Comparison of ENCODE assay signal across 8 cellular contexts in the genomic region with DNA sequence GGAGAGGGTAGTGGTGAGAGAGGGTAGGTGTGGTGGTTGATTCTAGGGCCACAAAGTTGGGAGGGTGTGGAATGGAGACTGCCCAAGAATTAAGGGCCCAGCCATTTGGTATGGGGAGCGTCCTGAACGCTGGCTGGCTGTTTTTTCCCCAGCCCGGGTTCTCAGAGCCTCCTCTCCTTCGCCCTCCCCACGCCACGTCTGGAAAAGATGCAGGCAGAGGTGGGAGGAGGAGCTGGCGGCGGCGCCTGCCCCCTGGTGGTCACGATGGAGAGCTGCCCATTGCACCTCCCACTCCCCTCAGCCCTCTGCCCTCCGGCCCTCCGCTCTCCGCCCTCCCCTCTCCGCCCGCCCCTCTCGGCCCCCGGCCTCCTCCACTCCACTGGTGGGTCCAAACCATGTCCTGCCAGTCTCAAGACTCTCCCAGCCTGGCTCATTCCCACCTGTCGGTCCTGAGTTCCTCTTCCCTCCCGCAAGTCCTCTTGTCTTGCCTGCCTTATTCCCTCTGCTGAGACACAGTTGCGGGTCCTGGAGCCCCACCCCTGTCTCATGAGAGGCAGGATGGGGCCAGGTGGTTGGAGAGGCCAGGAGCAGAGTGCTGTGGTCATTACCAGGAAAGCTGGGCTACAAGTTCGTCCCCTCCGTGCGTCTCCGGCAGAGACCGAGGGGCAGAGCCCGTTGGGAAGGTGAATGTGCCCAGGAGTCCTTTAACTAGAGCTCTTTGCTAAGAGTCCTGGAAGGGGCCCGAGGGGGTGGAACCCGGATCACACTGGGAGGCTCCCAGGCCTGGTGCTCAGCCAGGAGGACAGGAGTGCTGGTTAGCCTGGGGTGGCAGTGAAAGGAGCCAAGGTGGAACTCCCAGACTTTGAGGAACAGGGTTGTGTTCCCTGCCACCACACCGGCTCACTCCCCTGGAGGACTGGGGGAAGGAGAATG. TPM values are rescaled to one million over a fixed set of nuclear protein-coding genes. Genes with fewer than 3 reads are reported as not detected.
DNase-seq lines count a peak whose midpoint lies in the region; ATAC-seq and TF ChIP-seq lines count a peak whose summit lies in the region.

No MANE protein-coding gene starts in this region.

- peaks cover 7% of the 10 kb centered on the region for H3K4me1 Mint-ChIP-seq in activated naive CD4-positive, alpha-beta T cell treated with anti-CD3 and anti-CD28 coated beads for 36 hours (ENCODE audit: low read depth)

- H3K27me3 ChIP-seq in GM06990 (replicated peaks; ENCODE audit: control insufficient read depth, insufficient read depth, low read length) (no peaks in the 10 kb centered on the region), Loucy (ENCODE audit: insufficient read depth, low read length, poor library complexity, severe bottlenecking) (no peaks in the 10 kb centered on the region), SJCRH30 (no peaks in the 10 kb centered on the region), testis (no peaks in the 10 kb centered on the region)

- intact Hi-C loops in activated naive CD4-positive, alpha-beta T cell treated with anti-CD3 and anti-CD28 coated beads for 36 hours (cut with micrococcal nuclease) = loop anchor here (1.0 to 10.0 kb wide), 4 partner anchors 84 to 624 kb away; a partner anchor contains a TSS
- intact Hi-C loops in testis (cut with DNase I; ENCODE audit: low total_unique reads) = loop anchor here (5.0 to 10.0 kb wide), 2 partner anchors 54 to 257 kb away; a partner anchor contains a TSS

- no peaks in the 10 kb centered on the region for H4K20me1 ChIP-seq in Loucy (ENCODE audit: insufficient read depth, low read length, poor library complexity, severe bottlenecking)

- H2AFZ ChIP-seq in Loucy (ENCODE audit: low read length) = peak overlapping the region; percentile 91

- CTCF ChIA-PET in activated naive CD4-positive, alpha-beta T cell treated with anti-CD3 and anti-CD28 coated beads for 36 hours (lab: Charles Lee) = interaction anchor here (0.6 to 4.2 kb wide), 32 partner anchors 9 to 700 kb away, joined by 3 to 41 read pairs (median 4); no protein-coding TSS in a partner anchor

- peak overlapping the region; percentile 64 for H3K4me2 ChIP-seq in Loucy (ENCODE audit: low read depth, low read length, poor library complexity, severe bottlenecking)

- TF ChIP-seq POLR2A in testis (IDR thresholded peaks at IDR 0.05) = no peak

- H3F3A ChIP-seq in Loucy (ENCODE audit: low read depth) = no peaks in the 10 kb centered on the region

- no peak overlapping the region for H3K4me3 Mint-ChIP-seq in activated naive CD4-positive, alpha-beta T cell treated with anti-CD3 and anti-CD28 coated beads for 36 hours

- ATAC-seq in omental fat pad (ENCODE audit: low FRiP score) (peak; percentile 69), HG03280 (IDR thresholded peaks at IDR 0.05; ENCODE audit: unreplicated experiment) (no peak)

- peak overlapping the region; percentile 30 for H3K9ac ChIP-seq in Loucy (ENCODE audit: low read depth, low read length, poor library complexity, severe bottlenecking)

- 2 to 4% methylated on average over 19 to 28 of the region's 29 CpGs for WGBS in testis, 2 donors

- H3K9me3 ChIP-seq in Loucy (ENCODE audit: insufficient read depth, low read depth, low read length) = no peaks in the 10 kb centered on the region
- no peaks in the 10 kb centered on the region for H3K9me3 ChIP-seq in SJCRH30 (replicated peaks)
- H3K9me3 ChIP-seq in testis = no peaks in the 10 kb centered on the region

- H3K4me3 ChIP-seq in GM06990 (replicated peaks; ENCODE audit: low read depth, low read length) (no peak overlapping the region), Loucy (ENCODE audit: low read length, poor library complexity, severe bottlenecking) (peak overlapping the region; percentile 43), SJCRH30 (no peak overlapping the region), testis (peak overlapping the region in 1 of 2 donors; percentile 46)

- H3K36me3 ChIP-seq in GM06990 (ENCODE audit: control insufficient read depth, insufficient read depth, low read length) (no peaks in the 10 kb centered on the region), Loucy (ENCODE audit: insufficient read depth, low read length) (no peaks in the 10 kb centered on the region), SJCRH30 (peaks cover 2% of the 10 kb centered on the region; the same call in 1 of the 2 replicates), testis (ENCODE audit: low read depth, missing control alignments) (no peaks in the 10 kb centered on the region)

- no peaks in the 10 kb centered on the region for H3K9me3 Mint-ChIP-seq in activated naive CD4-positive, alpha-beta T cell treated with anti-CD3 and anti-CD28 coated beads for 36 hours

- H3K27me3 Mint-ChIP-seq in activated naive CD4-positive, alpha-beta T cell treated with anti-CD3 and anti-CD28 coated beads for 36 hours (ENCODE audit: low read depth) = no peaks in the 10 kb centered on the region

- no peaks in the 10 kb centered on the region for H3K36me3 Mint-ChIP-seq in activated naive CD4-positive, alpha-beta T cell treated with anti-CD3 and anti-CD28 coated beads for 36 hours (ENCODE audit: low read depth)

- H3K4me1 ChIP-seq in Loucy (ENCODE audit: insufficient read depth, low read length, poor library complexity, severe bottlenecking) (peaks cover 8% of the 10 kb centered on the region), SJCRH30 (peaks cover 10% of the 10 kb centered on the region), testis (peaks cover 54% of the 10 kb centered on the region)

- H3K27ac ChIP-seq in SJCRH30 (no peak overlapping the region), testis (peak overlapping the region; percentile 10 to 78)

- TF ChIP-seq CTCF in GM06990 (IDR thresholded peaks at IDR 0.05; ENCODE audit: insufficient read depth, low read length, poor library complexity, severe bottlenecking) = peak; percentile 88
- peak; percentile 83 for TF ChIP-seq CTCF in Loucy (conservative IDR thresholded peaks at IDR 0.05; ENCODE audit: low read length)
- TF ChIP-seq CTCF in omental fat pad (IDR thresholded peaks at IDR 0.05) = peak in 1 of 3 donors; percentile 74
- peak; percentile 74 to 93 (median 92) for TF ChIP-seq CTCF in testis (IDR thresholded peaks at IDR 0.05)

- H3K9me2 ChIP-seq in Loucy (replicated peaks; ENCODE audit: low read depth, low read length) = no peaks in the 10 kb centered on the region

- no peak overlapping the region for H3K27ac Mint-ChIP-seq in activated naive CD4-positive, alpha-beta T cell treated with anti-CD3 and anti-CD28 coated beads for 36 hours

- no peaks in the 10 kb centered on the region for H3K79me2 ChIP-seq in Loucy (ENCODE audit: insufficient read depth, low read length)

- peak; percentile 49 for DNase-seq in GM06990 (ENCODE audit: extremely low read depth, insufficient read length)
- peak; percentile 80 to 87 for DNase-seq in SJCRH30
- DNase-seq in activated naive CD4-positive, alpha-beta T cell treated with anti-CD3 and anti-CD28 coated beads for 36 hours = peak; percentile 64
- peak; percentile 60 for DNase-seq in globus pallidus (ENCODE audit: low spot score)
- no peak for DNase-seq in omental fat pad (ENCODE audit: low spot score)
- DNase-seq in testis = peak; percentile 80

RNA-seq across cellular contexts. Expression of a gene that starts 22.6 kb away (rescaled TPM):
- total RNA-seq in SJCRH30 (2014; rRNA removed; shearing (Covaris generic)) = 9.4 and 10.8 TPM in 2 replicates
- total RNA-seq in activated naive CD4-positive, alpha-beta T cell treated with anti-CD3 and anti-CD28 coated beads for 36 hours = under 1 TPM; 0.77 to 0.93 TPM
- total RNA-seq in omental fat pad = 10 to 100 TPM; 11.8 to 16.9 (median 13.3) TPM
- total RNA-seq in testis = 100 to 1,000 TPM; 116 to 227 TPM
- polyA plus RNA-seq in testis (ENCODE audit: insufficient read depth, low read depth, low replicate concordance) = 187 TPM

RNA-seq across cellular contexts. Expression of a gene that starts 36.9 kb away (rescaled TPM):
- not detected in 2 replicates for total RNA-seq in SJCRH30 (2014; rRNA removed; shearing (Covaris generic))
- not detected for total RNA-seq in activated naive CD4-positive, alpha-beta T cell treated with anti-CD3 and anti-CD28 coated beads for 36 hours
- total RNA-seq in omental fat pad = 1 to 10 TPM in 2 of 4 donors, not detected in 2; 1.4 to 2.8 TPM
- not detected for total RNA-seq in testis
- 2.2 TPM for polyA plus RNA-seq in testis (ENCODE audit: insufficient read depth, low read depth, low replicate concordance)

RNA-seq across cellular contexts. Expression of a gene that starts 56.3 kb away (rescaled TPM):
- 28.9 and 35.1 TPM in 2 replicates for total RNA-seq in SJCRH30 (2014; rRNA removed; shearing (Covaris generic))
- under 1 TPM; 0.10 to 0.17 TPM for total RNA-seq in activated naive CD4-positive, alpha-beta T cell treated with anti-CD3 and anti-CD28 coated beads for 36 hours
- total RNA-seq in omental fat pad (10 to 100 TPM; 10.8 to 52.0 (median 18.7) TPM), testis (10 to 100 TPM; 29.1 to 33.4 TPM)
- polyA plus RNA-seq in testis (ENCODE audit: insufficient read depth, low read depth, low replicate concordance) = 17.8 TPM

Comparison
In these comparisons a context has a peak if more than half of its experiments do, and no peak if none do; other contexts are left out.
1. RNA of a gene that starts 56.3 kb away (total RNA-seq): 28.9 to 35.1 TPM in SJCRH30, 29.1 to 33.4 TPM in testis and 10.8 to 52.0 TPM in omental fat pad; 0.10 to 0.17 TPM in activated naive CD4-positive, alpha-beta T cell treated with anti-CD3 and anti-CD28 coated beads for 36 hours; every median in the first group is over 10 times any median in the second.